In the genomic region with DNA sequence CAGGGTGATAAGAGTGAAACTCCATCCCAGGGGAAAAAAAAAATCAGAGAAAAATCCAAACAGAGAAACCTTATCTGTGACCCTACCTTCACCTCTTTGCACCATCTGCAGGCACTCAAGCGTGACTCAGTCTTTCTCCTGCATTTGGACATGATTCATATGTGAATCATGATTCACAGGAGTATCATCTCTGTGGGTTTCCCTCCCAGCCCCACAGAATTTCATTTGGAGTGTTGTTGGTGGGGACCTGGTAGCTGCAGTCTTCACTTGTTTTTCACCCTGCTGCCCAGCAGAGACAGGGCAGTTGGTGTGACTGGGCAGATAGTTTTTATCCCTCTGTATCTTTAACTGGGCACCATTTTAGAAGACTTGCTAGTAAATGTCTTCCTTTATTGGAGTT, we compare ENCODE assay signal across 8 cellular contexts.
DNase-seq lines count a peak whose midpoint lies in the region; ATAC-seq lines count a peak whose summit lies in the region.

No MANE protein-coding gene starts in this region.

- DNase-seq in AG20443 (ENCODE audit: low spot score) (peak; percentile 92), HT1080 (ENCODE audit: low read depth) (peak; percentile 97), head of caudate nucleus (peak in 30 of 42 donors; percentile 20 to 82 (median 48)), NCI-H774 (lab: John Stamatoyannopoulos, UW) (no peak)
- DNase-seq in activated CD8-positive, alpha-beta memory T cell treated with anti-CD3 and anti-CD28 coated beads for 4 hours (ENCODE audit: low read depth in 2 of 2) = peak; percentile 2 to 17
- peak; percentile 7 for DNase-seq in stimulated activated CD8-positive, alpha-beta memory T cell treated with anti-CD3 and anti-CD28 coated beads, Interleukin-7, amount 100 ng/mL, for 24 hours (ENCODE audit: low read depth)

- intact Hi-C loops in head of caudate nucleus (cut with DNase I) = no loop called here

- ATAC-seq in HG03442 (IDR thresholded peaks at IDR 0.05; ENCODE audit: unreplicated experiment) = no peak
- no peak for ATAC-seq in HG02938 (IDR thresholded peaks at IDR 0.05; ENCODE audit: unreplicated experiment)
